ENCODE assay signal across 8 cellular contexts in the genomic region with DNA sequence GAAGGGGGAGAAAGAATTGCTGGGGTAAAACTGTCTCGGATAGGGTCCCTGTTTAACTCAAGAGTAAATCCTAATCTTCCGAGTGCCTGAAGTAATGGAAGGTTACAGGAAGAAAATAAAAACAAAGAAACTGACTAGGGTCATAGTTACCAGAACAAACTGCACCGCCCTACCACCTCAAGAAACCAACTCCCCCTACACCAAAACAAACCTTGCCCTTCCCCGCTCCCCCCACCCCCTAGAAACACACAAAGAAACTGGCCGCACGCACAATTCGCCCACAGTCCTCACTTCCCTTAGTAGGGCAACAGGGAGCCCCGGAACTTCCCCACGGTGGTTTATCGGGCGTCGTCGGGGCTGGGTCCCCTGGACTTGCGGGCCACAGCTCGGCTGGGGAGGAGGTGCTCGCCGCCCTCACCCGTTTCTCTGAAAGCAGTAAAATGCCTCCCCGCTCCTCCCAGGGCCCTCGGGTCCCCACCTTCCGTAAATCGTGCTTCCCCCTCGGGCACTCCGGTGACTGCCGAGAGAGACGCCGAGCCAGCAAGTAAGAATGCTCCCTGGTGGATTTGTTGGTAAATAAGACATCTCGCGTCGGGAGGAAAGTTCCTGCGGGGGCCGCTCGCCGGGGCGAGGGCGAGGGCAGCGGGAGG.
A peak's percentile ranks its signal among the peaks of the same experiment; 100 is the strongest.
DNase-seq lines count a peak whose midpoint lies in the region; ATAC-seq and TF ChIP-seq lines count a peak whose summit lies in the region.

No MANE protein-coding gene starts in this region.

- H3K9me3 Mint-ChIP-seq in activated naive CD8-positive, alpha-beta T cell (ENCODE audit: low read depth) = no peaks in the 10 kb centered on the region

- ATAC-seq in GM18867 (IDR thresholded peaks at IDR 0.05; ENCODE audit: unreplicated experiment) (peak; percentile 22), HG03135 (IDR thresholded peaks at IDR 0.05; ENCODE audit: unreplicated experiment) (peak; percentile 19)

- no peak for TF ChIP-seq CTCF in RWPE1 (conservative IDR thresholded peaks at IDR 0.05; ENCODE audit: low read depth)

- peaks cover 15% of the 10 kb centered on the region for H3K4me1 ChIP-seq in ACC112 (ENCODE audit: control insufficient read depth, insufficient read depth, low read length, unreplicated experiment)

- H3K36me3 Mint-ChIP-seq in activated naive CD8-positive, alpha-beta T cell = peaks cover 4% of the 10 kb centered on the region

- H3K27ac ChIP-seq in ACC112 (ENCODE audit: low read depth, low read length) (peak overlapping the region; percentile 42; the same call in 1 of the 2 replicates), RWPE1 (peak overlapping the region; percentile 87)

- no peaks in the 10 kb centered on the region for H3K27me3 Mint-ChIP-seq in activated naive CD8-positive, alpha-beta T cell

- peaks cover 67% of the 10 kb centered on the region for H3K79me2 ChIP-seq in ACC112 (ENCODE audit: control insufficient read depth, insufficient read depth, low read length, unreplicated experiment)

- POLR2A ChIA-PET in RWPE1 (lab: Yijun Ruan, JAX; ENCODE audit: low non-redundant PET) = no interaction called here

- peak overlapping the region; percentile 99 for H3K4me3 Mint-ChIP-seq in activated naive CD8-positive, alpha-beta T cell

- H3K4me3 ChIP-seq in ACC112 (ENCODE audit: low read depth, low read length) = peak overlapping the region; percentile 83
- peak overlapping the region; percentile 99 for H3K4me3 ChIP-seq in iPS-11a (ENCODE audit: low read depth, low read length)

- H3K27me3 ChIP-seq in ACC112 (ENCODE audit: insufficient read depth, low read length) = peaks cover 3% of the 10 kb centered on the region; the same call in 1 of the 2 replicates

- peak overlapping the region; percentile 93 for H2AFZ ChIP-seq in ACC112 (ENCODE audit: low read length, unreplicated experiment)

- CTCF ChIA-PET in RWPE1 (lab: Yijun Ruan, JAX) = interaction anchor here (0.6 kb wide), 1 partner anchor 152 kb away, joined by 3 read pairs; no protein-coding TSS in a partner anchor

- peak; percentile 34 for DNase-seq in RWPE1 (ENCODE audit: low spot score)
- peak; percentile 60 for DNase-seq in stimulated activated CD4-positive, alpha-beta T cell treated with anti-CD3 and anti-CD28 coated beads, Interleukin-15, amount 100 ng/mL, for 24 hours
- DNase-seq in foreskin melanocyte = no peak

- peak overlapping the region; percentile 94 for H3K27ac Mint-ChIP-seq in activated naive CD8-positive, alpha-beta T cell

- no peaks in the 10 kb centered on the region for H3K36me3 ChIP-seq in ACC112 (ENCODE audit: insufficient read depth, low read length)

- H3K4me1 Mint-ChIP-seq in activated naive CD8-positive, alpha-beta T cell (ENCODE audit: low read depth) = peaks cover 53% of the 10 kb centered on the region
